17 cellular contexts compared by ENCODE assay signal in genomic region chr14:76509291-76509690, GRCh38.
"Had no signal": no experiment of that assay in that cellular context is flagged by ENCODE, and none has a peak within 500 bp of the region (broad histone marks: within the 10 kb centered on the region; RNA-seq: fewer than 3 reads in every experiment).

No MANE protein-coding gene starts in this region.

- H3K4me1 Mint-ChIP-seq: activated CD4-positive, alpha-beta T cell treated with anti-CD3 and anti-CD28 coated beads, Interleukin-2, amount 10 ng/mL, durations not matched to agents 7 days and 5 days; activated naive CD4-positive, alpha-beta T cell treated with anti-CD3 and anti-CD28 coated beads, Interleukin-2, amount 10 ng/mL, durations not matched to agents 7 days and 5 days; activated naive CD8-positive, alpha-beta T cell treated with anti-CD3 and anti-CD28 coated beads, Interleukin-2, amount 50 U/mL, for 24 hours had no signal

- H3K36me3 Mint-ChIP-seq: activated naive CD4-positive, alpha-beta T cell treated with anti-CD3 and anti-CD28 coated beads, Interleukin-2, amount 10 ng/mL, durations not matched to agents 7 days and 5 days; brain had no signal

- H3K27me3 ChIP-seq: tibial nerve, uterus had no signal

- H3K36me3 ChIP-seq: left ventricle myocardium inferior, prostate gland, tibial nerve, uterus had no signal

- H3K9me3 ChIP-seq: left ventricle myocardium inferior, prostate gland, tibial nerve, uterus had no signal

- H3K27ac ChIP-seq: foreskin keratinocyte, left ventricle myocardium inferior, prostate gland, tibial nerve, uterus had no signal

- H3K27ac Mint-ChIP-seq: activated CD4-positive, alpha-beta T cell treated with anti-CD3 and anti-CD28 coated beads, Interleukin-2, amount 10 ng/mL, durations not matched to agents 7 days and 5 days; activated naive CD4-positive, alpha-beta T cell treated with anti-CD3 and anti-CD28 coated beads, Interleukin-2, amount 10 ng/mL, durations not matched to agents 7 days and 5 days; activated naive CD8-positive, alpha-beta T cell treated with anti-CD3 and anti-CD28 coated beads, Interleukin-2, amount 50 U/mL, for 24 hours; brain; stimulated activated naive CD8-positive, alpha-beta T cell treated with anti-CD3 and anti-CD28 coated beads, Interleukin-15, Interleukin-2, amounts not matched to agents 100 ng/mL and 50 ng/mL, for 24 hours had no signal

- DNase-seq: activated CD4-positive, alpha-beta T cell treated with anti-CD3 and anti-CD28 coated beads, Interleukin-2, amount 10 ng/mL, durations not matched to agents 7 days and 5 days; activated CD8-positive, alpha-beta memory T cell treated with anti-CD3 and anti-CD28 coated beads, Interleukin-2, amount 50 U/mL, for 4 hours; activated naive CD4-positive, alpha-beta T cell treated with anti-CD3 and anti-CD28 coated beads, Interleukin-2, amount 10 ng/mL, durations not matched to agents 7 days and 5 days; activated naive CD8-positive, alpha-beta T cell treated with anti-CD3 and anti-CD28 coated beads, Interleukin-2, amount 50 U/mL, for 24 hours; activated T-cell treated with anti-CD3 and anti-CD28 coated beads, Interleukin-2, amount 50 U/mL, for 4 hours; foreskin keratinocyte; hypothalamus; left ventricle myocardium inferior; mammary epithelial cell; right cardiac atrium; stimulated activated CD4-positive, alpha-beta T cell treated with anti-CD3 and anti-CD28 coated beads, Interleukin-2, amount 100 ng/mL, for 48 hours; uterus had no signal

- H3K4me3 ChIP-seq: left ventricle myocardium inferior, prostate gland, tibial nerve, uterus had no signal

- H3K4me1 ChIP-seq: foreskin keratinocyte, prostate gland, tibial nerve, uterus had no signal

- H3K4me3 Mint-ChIP-seq: activated CD4-positive, alpha-beta T cell treated with anti-CD3 and anti-CD28 coated beads, Interleukin-2, amount 10 ng/mL, durations not matched to agents 7 days and 5 days; activated naive CD4-positive, alpha-beta T cell treated with anti-CD3 and anti-CD28 coated beads, Interleukin-2, amount 10 ng/mL, durations not matched to agents 7 days and 5 days; activated naive CD8-positive, alpha-beta T cell treated with anti-CD3 and anti-CD28 coated beads, Interleukin-2, amount 50 U/mL, for 24 hours; activated T-cell treated with anti-CD3 and anti-CD28 coated beads, Interleukin-2, amount 50 U/mL, for 4 hours; brain; neural crest cell; stimulated activated naive CD8-positive, alpha-beta T cell treated with anti-CD3 and anti-CD28 coated beads, Interleukin-15, Interleukin-2, amounts not matched to agents 100 ng/mL and 50 ng/mL, for 24 hours had no signal

- H3K9me3 Mint-ChIP-seq: activated CD4-positive, alpha-beta T cell treated with anti-CD3 and anti-CD28 coated beads, Interleukin-2, amount 10 ng/mL, durations not matched to agents 7 days and 5 days; activated naive CD4-positive, alpha-beta T cell treated with anti-CD3 and anti-CD28 coated beads, Interleukin-2, amount 10 ng/mL, durations not matched to agents 7 days and 5 days; activated naive CD8-positive, alpha-beta T cell treated with anti-CD3 and anti-CD28 coated beads, Interleukin-2, amount 50 U/mL, for 24 hours; activated T-cell treated with anti-CD3 and anti-CD28 coated beads, Interleukin-2, amount 50 U/mL, for 4 hours; brain; neural crest cell; stimulated activated naive CD8-positive, alpha-beta T cell treated with anti-CD3 and anti-CD28 coated beads, Interleukin-15, Interleukin-2, amounts not matched to agents 100 ng/mL and 50 ng/mL, for 24 hours had no signal
